18 cellular contexts compared by ENCODE assay signal in the genomic region with DNA sequence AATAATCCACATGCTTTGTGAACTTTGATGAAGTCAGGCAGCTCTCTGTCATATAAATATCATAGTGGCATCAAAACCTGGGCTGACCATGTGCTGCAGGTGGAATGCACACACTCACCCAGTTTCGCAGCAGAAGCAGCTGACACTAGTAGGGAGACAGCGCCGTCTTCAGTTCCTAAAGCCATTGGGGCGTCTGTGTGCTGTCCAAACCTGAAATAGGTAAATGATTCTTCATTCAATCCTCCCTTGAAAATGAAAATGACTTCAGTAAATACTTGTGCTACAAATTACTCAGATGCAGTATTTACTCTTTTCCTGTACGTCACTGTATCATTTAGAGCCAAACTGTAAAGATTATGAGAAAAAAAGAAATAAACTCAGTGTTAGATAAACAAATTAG.
DNase-seq lines count a peak whose midpoint lies in the region; ATAC-seq and TF ChIP-seq lines count a peak whose summit lies in the region.
"Had no signal": no experiment of that assay in that cellular context is flagged by ENCODE, and none has a peak within 500 bp of the region (broad histone marks: within the 10 kb centered on the region; RNA-seq: fewer than 3 reads in every experiment).

No MANE protein-coding gene starts in this region.

- H3K9me3 Mint-ChIP-seq in neural progenitor cell, result no peaks in the 10 kb centered on the region
- no peaks in the 10 kb centered on the region for H3K9me3 Mint-ChIP-seq in effector memory CD8-positive, alpha-beta T cell

- H3K4me1 ChIP-seq in neural progenitor cell, result peaks cover 4% of the 10 kb centered on the region
- H3K4me1 ChIP-seq: Caco-2 had no signal

- no peak overlapping the region for H3K4me3 Mint-ChIP-seq in neural progenitor cell
- no peak overlapping the region for H3K4me3 Mint-ChIP-seq in effector memory CD8-positive, alpha-beta T cell
- H3K4me3 Mint-ChIP-seq: central memory CD8-positive, alpha-beta T cell had no signal

- no peaks in the 10 kb centered on the region for H3K9me3 ChIP-seq in SK-N-MC (ENCODE audit: low read depth, low read length)
- no peaks in the 10 kb centered on the region for H3K9me3 ChIP-seq in neural progenitor cell (ENCODE audit: low read depth)
- H3K9me3 ChIP-seq: Caco-2, ovary, thyroid gland had no signal

- peaks cover 4% of the 10 kb centered on the region for H3F3A ChIP-seq in neural progenitor cell (ENCODE audit: low read depth)

- H3K4me3 ChIP-seq in SK-N-MC (peak overlapping the region; percentile 9; the same call in 1 of the 2 replicates), neural progenitor cell (no peak overlapping the region)
- H3K4me3 ChIP-seq: ovary, thyroid gland had no signal

- H3K9ac ChIP-seq in SK-N-MC (ENCODE audit: insufficient read length), result no peak overlapping the region
- no peak overlapping the region for H3K9ac ChIP-seq in neural progenitor cell

- H3K27ac Mint-ChIP-seq in neural progenitor cell, result no peak overlapping the region
- no peak overlapping the region for H3K27ac Mint-ChIP-seq in effector memory CD8-positive, alpha-beta T cell
- H3K27ac Mint-ChIP-seq: activated naive CD4-positive, alpha-beta T cell treated with anti-CD3 and anti-CD28 coated beads, Interleukin-2, amount 50 U/mL, for 72 hours had no signal

- H3K27me3 ChIP-seq in neural progenitor cell, result no peaks in the 10 kb centered on the region
- H3K27me3 ChIP-seq: ovary, thyroid gland had no signal

- H3K27ac ChIP-seq in SK-N-MC, result no peak overlapping the region
- no peak overlapping the region for H3K27ac ChIP-seq in neural progenitor cell
- H3K27ac ChIP-seq: 22Rv1, ovary, thyroid gland had no signal

- DNase-seq in NCI-H1105 treated with DMSO at 0.1 percent for 48 hours (lab: John Stamatoyannopoulos, UW) (peak; percentile 15), NCI-H1105 (lab: John Stamatoyannopoulos, UW) (no peak), NCI-H146 treated with DMSO at 0.1 percent for 48 hours (lab: John Stamatoyannopoulos, UW; ENCODE audit: unreplicated experiment) (peak; percentile 79), SK-N-MC (ENCODE audit: low read depth, low spot score) (no peak), neural progenitor cell (ENCODE audit: low spot score) (peak; percentile 19), COLO829 (ENCODE audit: low spot score) (no peak), germinal center (ENCODE audit: low spot score) (no peak)
- no peak for DNase-seq in effector memory CD8-positive, alpha-beta T cell
- DNase-seq: KG1, NCI-H446, ovary, RPMI8226, thyroid gland had no signal

- TF ChIP-seq CTCF in neural progenitor cell (IDR thresholded peaks at IDR 0.05), result no peak

- no peak for ATAC-seq in effector memory CD8-positive, alpha-beta T cell (replicated peaks)
- ATAC-seq: activated naive CD4-positive, alpha-beta T cell treated with anti-CD3 and anti-CD28 coated beads, Interleukin-2, amount 50 U/mL, for 72 hours; esophagus mucosa had no signal

- peaks cover 5% of the 10 kb centered on the region for H3K4me1 Mint-ChIP-seq in neural progenitor cell
- no peaks in the 10 kb centered on the region for H3K4me1 Mint-ChIP-seq in effector memory CD8-positive, alpha-beta T cell (ENCODE audit: low read depth in 2 of 2)
- H3K4me1 Mint-ChIP-seq: central memory CD8-positive, alpha-beta T cell had no signal

- no peaks in the 10 kb centered on the region for H3K79me2 ChIP-seq in neural progenitor cell (ENCODE audit: low read depth)

- no peak overlapping the region for H3K4me2 ChIP-seq in neural progenitor cell

- no peak overlapping the region for H2AFZ ChIP-seq in neural progenitor cell (replicated peaks)

- no peaks in the 10 kb centered on the region for H3K27me3 Mint-ChIP-seq in neural progenitor cell (ENCODE audit: insufficient read depth, low read depth)
- no peaks in the 10 kb centered on the region for H3K27me3 Mint-ChIP-seq in effector memory CD8-positive, alpha-beta T cell
- H3K27me3 Mint-ChIP-seq: central memory CD8-positive, alpha-beta T cell had no signal

- H3K36me3 ChIP-seq in SK-N-MC (ENCODE audit: insufficient read depth, low read length) (no peaks in the 10 kb centered on the region), neural progenitor cell (no peaks in the 10 kb centered on the region)
- H3K36me3 ChIP-seq: ovary, thyroid gland had no signal

- H4K20me1 ChIP-seq in neural progenitor cell (ENCODE audit: low read depth), result no peaks in the 10 kb centered on the region

- no peaks in the 10 kb centered on the region for H3K36me3 Mint-ChIP-seq in neural progenitor cell
- H3K36me3 Mint-ChIP-seq in effector memory CD8-positive, alpha-beta T cell (ENCODE audit: insufficient read depth), result no peaks in the 10 kb centered on the region
- H3K36me3 Mint-ChIP-seq: activated naive CD4-positive, alpha-beta T cell treated with anti-CD3 and anti-CD28 coated beads, Interleukin-2, amount 50 U/mL, for 72 hours had no signal

Comparison
In these comparisons a context has a peak if more than half of its experiments do, and no peak if none do; other contexts are left out.
1. DNase-seq: peak in NCI-H1105 treated with DMSO at 0.1 percent for 48 hours (single experiment), NCI-H146 treated with DMSO at 0.1 percent for 48 hours (single experiment) and neural progenitor cell (single experiment); none in NCI-H1105 (single experiment), SK-N-MC (single experiment), effector memory CD8-positive, alpha-beta T cell (0 of 3), COLO829 (single experiment) and germinal center (single experiment).